Comparison of ENCODE assay signal across 24 cellular contexts in the genomic region with DNA sequence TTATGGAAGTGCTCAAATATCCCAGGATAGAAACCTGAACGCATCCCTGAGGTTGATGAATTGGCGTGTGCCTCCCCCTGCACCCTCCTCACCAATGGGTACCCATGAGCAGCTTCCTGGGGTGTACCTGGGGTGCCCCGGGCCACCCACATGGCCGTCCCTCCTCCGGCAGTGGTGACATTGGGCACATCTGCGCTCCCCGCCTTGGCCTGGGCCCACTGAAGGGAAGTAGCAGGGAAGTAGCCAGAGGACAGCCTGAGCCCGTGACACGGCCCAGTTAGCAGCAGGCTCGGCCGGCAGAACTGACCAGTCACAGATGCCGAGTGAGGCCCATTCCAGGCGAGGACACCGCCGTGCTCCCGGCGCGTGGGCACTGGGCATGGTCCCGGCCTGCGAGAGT. TPM values are rescaled to one million over a fixed set of nuclear protein-coding genes. Genes with fewer than 3 reads are reported as not detected.
"Had no signal": no experiment of that assay in that cellular context is flagged by ENCODE, and none has a peak within 500 bp of the region (broad histone marks: within the 10 kb centered on the region; RNA-seq: fewer than 3 reads in every experiment).

No MANE protein-coding gene starts in this region.

- H3K4me1 Mint-ChIP-seq: IgD-negative memory B cell had no signal

- H3K27ac Mint-ChIP-seq: activated CD8-positive, alpha-beta T cell treated with anti-CD3 and anti-CD28 coated beads for 36 hours; activated naive CD4-positive, alpha-beta T cell treated with anti-CD3 and anti-CD28 coated beads, Interleukin-2, amount 50 U/mL, for 72 hours; activated T-cell treated with anti-CD3 and anti-CD28 coated beads, Interleukin-2, amount 50 U/mL, for 72 hours; activated T-helper 2 cell treated with anti-CD3 and anti-CD28 coated beads, Interferon-gamma antibody, Interleukin-2, Interleukin-4, amounts not matched to agents 10 μg/mL and 5 μg/mL and 100 μg/mL, durations not matched to agents 14 hours and 24 hours and 36 hours; IgD-negative memory B cell had no signal

- H3K27ac ChIP-seq: SK-N-MC, VCaP had no signal

- H3K9me3 Mint-ChIP-seq: activated CD8-positive, alpha-beta T cell treated with anti-CD3 and anti-CD28 coated beads for 36 hours; activated naive CD4-positive, alpha-beta T cell treated with anti-CD3 and anti-CD28 coated beads, Interleukin-2, amount 50 U/mL, for 72 hours; activated T-cell treated with anti-CD3 and anti-CD28 coated beads, Interleukin-2, amount 50 U/mL, for 72 hours; activated T-helper 2 cell treated with anti-CD3 and anti-CD28 coated beads, Interferon-gamma antibody, Interleukin-2, Interleukin-4, amounts not matched to agents 10 μg/mL and 5 μg/mL and 100 μg/mL, durations not matched to agents 14 hours and 24 hours and 36 hours; IgD-negative memory B cell had no signal

- H3K27me3 Mint-ChIP-seq: activated CD8-positive, alpha-beta T cell treated with anti-CD3 and anti-CD28 coated beads for 36 hours; IgD-negative memory B cell had no signal

- H3K4me3 Mint-ChIP-seq: activated CD8-positive, alpha-beta T cell treated with anti-CD3 and anti-CD28 coated beads for 36 hours; activated T-cell treated with anti-CD3 and anti-CD28 coated beads, Interleukin-2, amount 50 U/mL, for 72 hours; IgD-negative memory B cell had no signal

- H3K36me3 Mint-ChIP-seq: activated naive CD4-positive, alpha-beta T cell treated with anti-CD3 and anti-CD28 coated beads, Interleukin-2, amount 50 U/mL, for 72 hours; IgD-negative memory B cell had no signal

- ATAC-seq: activated CD8-positive, alpha-beta T cell treated with anti-CD3 and anti-CD28 coated beads for 36 hours; activated naive CD4-positive, alpha-beta T cell treated with anti-CD3 and anti-CD28 coated beads, Interleukin-2, amount 50 U/mL, for 72 hours; activated T-cell treated with anti-CD3 and anti-CD28 coated beads, Interleukin-2, amount 50 U/mL, for 72 hours had no signal

- H3K4me3 ChIP-seq: SK-N-MC had no signal

- DNase-seq: activated CD4-positive, alpha-beta T cell treated with anti-CD3 and anti-CD28 coated beads for 4 hours; activated CD8-positive, alpha-beta memory T cell treated with anti-CD3 and anti-CD28 coated beads, Interleukin-2, amount 50 U/mL, for 4 hours; activated CD8-positive, alpha-beta T cell treated with anti-CD3 and anti-CD28 coated beads for 36 hours; activated naive CD4-positive, alpha-beta T cell; activated T-cell treated with anti-CD3 and anti-CD28 coated beads, Interleukin-2, amount 50 U/mL, for 72 hours; KG1; NCI-H1092; NCI-H1417; NCI-H1694; NCI-H2029; NCI-H345; NCI-H510A; NCI-H526 treated with DMSO at 0.1 percent for 48 hours; NCI-H82; T-helper 1 cell had no signal

RNA-seq across cellular contexts. Expression of a gene that starts 33.8 kb away (rescaled TPM):
- total RNA-seq: activated CD8-positive, alpha-beta T cell treated with anti-CD3 and anti-CD28 coated beads for 36 hours; activated T-cell treated with anti-CD3 and anti-CD28 coated beads, Interleukin-2, amount 50 U/mL, for 72 hours; activated T-helper 2 cell treated with anti-CD3 and anti-CD28 coated beads, Interferon-gamma antibody, Interleukin-2, Interleukin-4, amounts not matched to agents 10 μg/mL and 5 μg/mL and 100 μg/mL, durations not matched to agents 14 hours and 24 hours and 36 hours; OCI-LY7; T-helper 2 cell treated with Interferon-gamma antibody and Interleukin-4, amounts not matched to agents 100 ng/mL and 5 ng/mL, for 36 hours had no signal
- polyA plus RNA-seq: IgD-negative memory B cell had no signal

RNA-seq across cellular contexts. Expression of a gene that starts 44.4 kb away (rescaled TPM):
- total RNA-seq: MCF 10A, RPMI7951 had no signal
